Comparison of ENCODE assay signal across 7 cellular contexts in the genomic region with DNA sequence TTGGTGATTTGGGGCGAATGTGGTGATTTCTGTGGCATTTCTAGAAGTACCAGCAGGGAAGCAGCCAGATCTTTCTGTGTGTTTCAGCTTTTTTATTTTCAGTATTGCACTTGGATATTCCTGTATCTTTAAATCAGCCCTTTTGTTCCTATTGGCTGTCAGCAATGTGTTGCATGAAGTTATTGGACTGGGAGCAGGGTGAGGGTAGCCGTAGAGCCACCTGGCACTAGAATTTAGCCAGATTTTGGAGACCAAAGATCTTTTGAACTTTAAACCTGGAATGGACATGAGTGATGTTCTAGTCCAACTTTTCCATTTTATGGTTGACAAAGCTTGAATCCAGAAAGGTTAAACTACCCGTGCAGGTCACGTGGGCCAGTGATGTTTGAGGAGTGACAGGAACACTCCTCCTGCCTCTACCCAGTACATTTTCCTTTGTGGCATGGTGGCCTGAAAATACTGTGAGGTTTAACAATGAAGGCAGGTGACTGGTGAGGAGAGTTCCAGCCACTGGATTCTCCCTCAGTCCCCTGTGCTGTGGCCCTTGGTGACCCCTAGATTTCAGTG.
"Had no signal": no experiment of that assay in that cellular context is flagged by ENCODE, and none has a peak within 500 bp of the region (broad histone marks: within the 10 kb centered on the region; RNA-seq: fewer than 3 reads in every experiment).

No MANE protein-coding gene starts in this region.

- ATAC-seq: HCT116, K562 had no signal

- H3K27ac ChIP-seq: GM23248 had no signal

- DNase-seq: GM23248, GOT3, H7, HFFc6, IMR-90 had no signal

- FAIRE-seq: K562 had no signal
